9 cellular contexts compared by ENCODE assay signal in the genomic region with DNA sequence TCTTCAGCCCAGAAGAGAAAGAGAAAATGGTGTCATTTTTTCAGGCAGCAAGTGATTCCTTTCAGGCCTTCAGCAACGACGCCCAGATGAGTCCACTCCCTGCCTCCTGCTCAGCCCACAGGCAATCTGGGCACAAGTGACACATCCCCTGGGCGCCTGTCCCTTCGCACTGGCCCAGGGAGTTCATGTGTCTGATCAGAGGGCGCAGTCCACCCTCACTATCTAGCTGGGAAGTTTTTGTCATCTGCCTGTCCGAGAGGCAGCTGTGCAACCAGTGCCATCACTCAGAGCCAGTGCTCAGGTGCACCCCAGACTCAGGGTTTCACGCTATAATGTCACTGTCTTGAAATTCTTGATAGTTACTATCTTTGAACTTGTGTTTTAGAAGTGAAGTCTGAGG. TPM values are rescaled to one million over a fixed set of nuclear protein-coding genes. Genes with fewer than 3 reads are reported as not detected.
DNase-seq lines count a peak whose midpoint lies in the region; ATAC-seq and TF ChIP-seq lines count a peak whose summit lies in the region.
"Had no signal": no experiment of that assay in that cellular context is flagged by ENCODE, and none has a peak within 500 bp of the region (broad histone marks: within the 10 kb centered on the region; RNA-seq: fewer than 3 reads in every experiment).

No MANE protein-coding gene starts in this region.

- H3K27ac Mint-ChIP-seq in T-helper 2 cell treated with Interferon-gamma antibody and Interleukin-4, amounts not matched to agents 5 μg/mL and 100 μg/mL, for 36 hours, result peak overlapping the region; percentile 49
- no peak overlapping the region for H3K27ac Mint-ChIP-seq in activated T-helper 2 cell treated with anti-CD3 and anti-CD28 coated beads, Interferon-gamma antibody, Interleukin-2, Interleukin-4, amounts not matched to agents 10 μg/mL and 5 μg/mL and 100 μg/mL, durations not matched to agents 14 hours and 24 hours and 36 hours

- DNase-seq in T-helper 2 cell treated with Interferon-gamma antibody and Interleukin-4, amounts not matched to agents 5 μg/mL and 100 μg/mL, for 36 hours (ENCODE audit: low spot score), result no peak
- DNase-seq in T-helper 2 cell (no peak), lower lobe of right lung (no peak), amygdala (lab: John Stamatoyannopoulos, UW) (no peak), NCI-H146 (lab: John Stamatoyannopoulos, UW) (no peak)
- no peak for DNase-seq in activated T-helper 2 cell treated with anti-CD3 and anti-CD28 coated beads, Interferon-gamma antibody, Interleukin-2, Interleukin-4, amounts not matched to agents 10 μg/mL and 5 μg/mL and 100 μg/mL, durations not matched to agents 14 hours and 24 hours and 36 hours (ENCODE audit: low spot score)
- DNase-seq: NCI-H2029 treated with DMSO at 0.1 percent for 48 hours had no signal

- H3K4me1 Mint-ChIP-seq in T-helper 2 cell treated with Interferon-gamma antibody and Interleukin-4, amounts not matched to agents 5 μg/mL and 100 μg/mL, for 36 hours (ENCODE audit: low read depth), result peaks cover 14% of the 10 kb centered on the region
- peaks cover 9% of the 10 kb centered on the region for H3K4me1 Mint-ChIP-seq in activated T-helper 2 cell treated with anti-CD3 and anti-CD28 coated beads, Interferon-gamma antibody, Interleukin-2, Interleukin-4, amounts not matched to agents 10 μg/mL and 5 μg/mL and 100 μg/mL, durations not matched to agents 14 hours and 24 hours and 36 hours (ENCODE audit: low read depth)

- H3K27me3 ChIP-seq in lower lobe of right lung (ENCODE audit: low read depth) (no peaks in the 10 kb centered on the region), stomach smooth muscle (ENCODE audit: control insufficient read depth in 1 of 2, insufficient read depth in 2 of 2, low read length in 2 of 2) (no peaks in the 10 kb centered on the region)

- no peak overlapping the region for H3K9ac ChIP-seq in stomach smooth muscle (ENCODE audit: low read length in 2 of 2)

- peaks cover 3% of the 10 kb centered on the region for H3K27me3 Mint-ChIP-seq in T-helper 2 cell treated with Interferon-gamma antibody and Interleukin-4, amounts not matched to agents 5 μg/mL and 100 μg/mL, for 36 hours (ENCODE audit: low read depth)
- no peaks in the 10 kb centered on the region for H3K27me3 Mint-ChIP-seq in activated T-helper 2 cell treated with anti-CD3 and anti-CD28 coated beads, Interferon-gamma antibody, Interleukin-2, Interleukin-4, amounts not matched to agents 10 μg/mL and 5 μg/mL and 100 μg/mL, durations not matched to agents 14 hours and 24 hours and 36 hours (ENCODE audit: low read depth)

- no peak overlapping the region for H3K4me3 ChIP-seq in lower lobe of right lung
- peak overlapping the region in 1 of 2 donors; percentile 73 for H3K4me3 ChIP-seq in stomach smooth muscle (ENCODE audit: low read length in 2 of 2)

- H3K36me3 ChIP-seq in lower lobe of right lung (no peaks in the 10 kb centered on the region), stomach smooth muscle (ENCODE audit: control insufficient read depth in 2 of 2, insufficient read depth in 2 of 2, low read length in 2 of 2) (no peaks in the 10 kb centered on the region)

- peaks cover 4% of the 10 kb centered on the region for H3K36me3 Mint-ChIP-seq in T-helper 2 cell treated with Interferon-gamma antibody and Interleukin-4, amounts not matched to agents 5 μg/mL and 100 μg/mL, for 36 hours (ENCODE audit: low read depth)
- peaks cover 5% of the 10 kb centered on the region for H3K36me3 Mint-ChIP-seq in activated T-helper 2 cell treated with anti-CD3 and anti-CD28 coated beads, Interferon-gamma antibody, Interleukin-2, Interleukin-4, amounts not matched to agents 10 μg/mL and 5 μg/mL and 100 μg/mL, durations not matched to agents 14 hours and 24 hours and 36 hours (ENCODE audit: low read depth)

- H3K9me3 ChIP-seq in lower lobe of right lung (no peaks in the 10 kb centered on the region), stomach smooth muscle (ENCODE audit: control insufficient read depth in 2 of 2, low read length in 2 of 2) (peaks cover 0 to 1% of the 10 kb centered on the region in 2 donors)

- ATAC-seq in lower lobe of right lung (no peak), HG03139 (IDR thresholded peaks at IDR 0.05; ENCODE audit: unreplicated experiment) (no peak)

- intact Hi-C loops in activated T-helper 2 cell treated with anti-CD3 and anti-CD28 coated beads, Interferon-gamma antibody, Interleukin-2, Interleukin-4, amounts not matched to agents 10 μg/mL and 5 μg/mL and 100 μg/mL, durations not matched to agents 14 hours and 24 hours and 36 hours (cut with micrococcal nuclease), result no loop called here
- intact Hi-C loops in lower lobe of right lung (cut with DNase I), result no loop called here

- H3K4me1 ChIP-seq in lower lobe of right lung (no peaks in the 10 kb centered on the region), stomach smooth muscle (ENCODE audit: control insufficient read depth, insufficient read depth, low read length) (peaks cover 13% of the 10 kb centered on the region)

- peak overlapping the region; percentile 68 for H3K4me3 Mint-ChIP-seq in T-helper 2 cell treated with Interferon-gamma antibody and Interleukin-4, amounts not matched to agents 5 μg/mL and 100 μg/mL, for 36 hours
- H3K4me3 Mint-ChIP-seq in activated T-helper 2 cell treated with anti-CD3 and anti-CD28 coated beads, Interferon-gamma antibody, Interleukin-2, Interleukin-4, amounts not matched to agents 10 μg/mL and 5 μg/mL and 100 μg/mL, durations not matched to agents 14 hours and 24 hours and 36 hours (ENCODE audit: low read depth), result peak overlapping the region; percentile 67

- H3K27ac ChIP-seq in lower lobe of right lung (peak overlapping the region; percentile 92), stomach smooth muscle (ENCODE audit: low read length) (peak overlapping the region; percentile 82)

- H3K9me3 Mint-ChIP-seq in T-helper 2 cell treated with Interferon-gamma antibody and Interleukin-4, amounts not matched to agents 5 μg/mL and 100 μg/mL, for 36 hours, result peaks cover 5% of the 10 kb centered on the region
- H3K9me3 Mint-ChIP-seq in activated T-helper 2 cell treated with anti-CD3 and anti-CD28 coated beads, Interferon-gamma antibody, Interleukin-2, Interleukin-4, amounts not matched to agents 10 μg/mL and 5 μg/mL and 100 μg/mL, durations not matched to agents 14 hours and 24 hours and 36 hours, result peaks cover 6% of the 10 kb centered on the region

- TF ChIP-seq CTCF in lower lobe of right lung (IDR thresholded peaks at IDR 0.05), result no peak

RNA-seq across cellular contexts. Expression of gene KCNQ1OT1, which starts 1.4 kb away (rescaled TPM):
- 0.68 and 0.74 TPM in 2 replicates for total RNA-seq in activated T-helper 2 cell treated with anti-CD3 and anti-CD28 coated beads, Interferon-gamma antibody, Interleukin-2, Interleukin-4, amounts not matched to agents 10 μg/mL and 5 μg/mL and 100 μg/mL, durations not matched to agents 14 hours and 24 hours and 36 hours
- 1.6 TPM for total RNA-seq in lower lobe of right lung
